Comparison of ENCODE assay signal across 8 cellular contexts in the genomic region with DNA sequence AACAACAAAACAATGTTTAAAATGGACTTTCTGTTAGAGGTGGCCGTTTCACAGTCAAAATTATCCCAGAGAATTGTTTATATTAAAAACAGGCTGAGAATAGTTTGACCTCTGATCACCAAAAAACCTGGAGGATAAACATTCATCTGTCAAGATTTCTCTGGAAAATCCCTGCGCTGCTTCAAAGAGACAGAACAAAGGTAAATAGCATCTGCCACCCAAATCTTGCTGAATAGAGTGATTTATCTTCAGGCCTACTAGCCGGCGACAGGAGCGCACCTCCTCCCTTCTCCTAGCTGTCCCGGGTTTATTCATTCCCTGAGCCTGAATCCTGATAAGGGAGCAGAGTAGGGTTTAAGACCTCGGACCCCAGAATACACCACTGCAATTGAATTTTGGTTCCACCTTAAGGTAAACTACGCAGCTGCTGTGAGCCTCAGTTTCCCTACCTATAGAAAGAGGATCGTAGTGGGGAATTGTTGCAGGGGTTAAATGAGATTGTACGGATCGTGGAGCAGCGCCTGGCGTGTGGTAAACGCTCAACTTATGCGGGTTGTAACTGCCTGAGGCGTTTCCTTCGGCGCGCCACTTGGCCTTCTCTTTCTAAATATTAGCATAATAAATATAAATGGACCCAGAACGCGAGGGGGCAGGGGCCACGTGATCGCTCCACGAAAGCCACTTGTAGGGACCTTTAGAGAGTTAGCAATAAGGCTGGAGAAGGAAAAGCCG. TPM values are rescaled to one million over a fixed set of nuclear protein-coding genes. Genes with fewer than 3 reads are reported as not detected.
A peak's percentile ranks its signal among the peaks of the same experiment; 100 is the strongest.
DNase-seq lines count a peak whose midpoint lies in the region; ATAC-seq and TF ChIP-seq lines count a peak whose summit lies in the region.

No MANE protein-coding gene starts in this region.

- H3K4me2 ChIP-seq in PC-9: peak overlapping the region; percentile 97

- H3K9me3 ChIP-seq in PC-9 (ENCODE audit: insufficient read depth, low read depth): no peaks in the 10 kb centered on the region

- POLR2A ChIA-PET in PC-9 (lab: Charles Lee; ENCODE audit: unreplicated experiment): interaction anchor here (0.6 to 0.7 kb wide), 3 partner anchors 166 to 418 kb away, joined by 3 to 5 read pairs (median 3); no protein-coding TSS in a partner anchor

- ATAC-seq in GM18861 (IDR thresholded peaks at IDR 0.05; ENCODE audit: unreplicated experiment): peak; percentile 7
- peak; percentile 45 for ATAC-seq in left lobe of liver

- H4K20me1 ChIP-seq in PC-9 (ENCODE audit: insufficient read depth): 0 out of 2 replicates have a peak, but pooled peaks cover 3% of the 10 kb centered on the region

- H3K27me3 ChIP-seq in PC-9 (ENCODE audit: insufficient read depth, low read depth): no peaks in the 10 kb centered on the region

- peaks cover 37% of the 10 kb centered on the region for H3K79me2 ChIP-seq in PC-9 (ENCODE audit: low read depth)

- TF ChIP-seq CTCF in PC-9 (conservative IDR thresholded peaks at IDR 0.05) (no peak), choroid plexus epithelial cell (conservative IDR thresholded peaks at IDR 0.05; ENCODE audit: low read depth, low read length) (no peak)

- H3K9me2 ChIP-seq in PC-9 (ENCODE audit: insufficient read depth): no peaks in the 10 kb centered on the region

- H3K27ac ChIP-seq in PC-9 (peak overlapping the region; percentile 85), substantia nigra (ENCODE audit: low read depth, low read length, poor library complexity, severe bottlenecking) (peak overlapping the region; percentile 71)

- H3K4me1 ChIP-seq in PC-9 (replicated peaks; ENCODE audit: insufficient read depth): peaks cover 24% of the 10 kb centered on the region

- CTCF ChIA-PET in PC-9 (lab: Charles Lee): interaction anchor here (0.5 kb wide), 1 partner anchor 162 kb away, joined by 5 read pairs; no protein-coding TSS in a partner anchor

- intact Hi-C loops in PC-9 (cut with micrococcal nuclease; ENCODE audit: unreplicated experiment): loop anchor here (5.0 kb wide), 2 partner anchors 241 to 281 kb away; a partner anchor contains a TSS

- no peaks in the 10 kb centered on the region for H3K36me3 ChIP-seq in PC-9 (ENCODE audit: low read depth)

- peak overlapping the region; percentile 97 for H2AFZ ChIP-seq in PC-9

- H3F3A ChIP-seq in PC-9 (ENCODE audit: insufficient read depth, low read depth): no peaks in the 10 kb centered on the region

- TSS peak; percentile 77 for BruUV-seq in PC-9 (replicated peaks; lab: Mats Ljungman, UMichigan)

- H3K4me3 ChIP-seq in PC-9 (peak overlapping the region; percentile 95), choroid plexus epithelial cell (ENCODE audit: low read depth, low read length) (peak overlapping the region; percentile 82)

- DNase-seq in Ammon's horn (ENCODE audit: low spot score) (peak; percentile 45), HUDEP-2 (lab: John Stamatoyannopoulos, UW; ENCODE audit: unreplicated experiment in 76 of 76) (peak in 51 of 76 experiments; percentile 2 to 72 (median 41)), PC-9 (peak in 1 of 2 experiments; percentile 33), choroid plexus epithelial cell (ENCODE audit: low read depth) (peak; percentile 66), left lobe of liver (ENCODE audit: low spot score) (peak; percentile 80), substantia nigra (lab: John Stamatoyannopoulos, UW) (peak in 27 of 49 donors; percentile 7 to 76 (median 49)), middle frontal gyrus (ENCODE audit: extremely low spot score, low spot score) (no peak)

RNA-seq across cellular contexts. Expression of a gene that starts 0.5 kb away (rescaled TPM):
- 16.3 and 25.8 TPM in 2 replicates for total RNA-seq in PC-9 (2021)
- 22.2 TPM for total RNA-seq in left lobe of liver
